ENCODE assay signal across 13 cellular contexts in genomic region chr15:91803260-91803659, GRCh38. TPM values are rescaled to one million over a fixed set of nuclear protein-coding genes. Genes with fewer than 3 reads are reported as not detected.
DNase-seq lines count a peak whose midpoint lies in the region; ATAC-seq lines count a peak whose summit lies in the region.
"Had no signal": no experiment of that assay in that cellular context is flagged by ENCODE, and none has a peak within 500 bp of the region (broad histone marks: within the 10 kb centered on the region; RNA-seq: fewer than 3 reads in every experiment).

No MANE protein-coding gene starts in this region.

- peaks cover 4% of the 10 kb centered on the region for H3K4me1 Mint-ChIP-seq in activated naive CD8-positive, alpha-beta T cell treated with anti-CD3 and anti-CD28 coated beads, Interleukin-2, amount 50 U/mL, for 24 hours
- no peaks in the 10 kb centered on the region for H3K4me1 Mint-ChIP-seq in activated naive CD8-positive, alpha-beta T cell treated with anti-CD3 and anti-CD28 coated beads for 36 hours
- no peaks in the 10 kb centered on the region for H3K4me1 Mint-ChIP-seq in stimulated activated naive CD8-positive, alpha-beta T cell treated with anti-CD3 and anti-CD28 coated beads, Interleukin-15, amount 100 ng/mL, for 72 hours
- peaks cover 24% of the 10 kb centered on the region for H3K4me1 Mint-ChIP-seq in activated T-helper 2 cell treated with anti-CD3 and anti-CD28 coated beads, Interferon-gamma antibody, Interleukin-2, Interleukin-4, amounts not matched to agents 10 μg/mL and 5 μg/mL and 100 μg/mL, durations not matched to agents 14 hours and 24 hours and 36 hours (ENCODE audit: low read depth)
- H3K4me1 Mint-ChIP-seq: GM23338 had no signal

- no peaks in the 10 kb centered on the region for H3K36me3 Mint-ChIP-seq in activated naive CD8-positive, alpha-beta T cell treated with anti-CD3 and anti-CD28 coated beads, Interleukin-2, amount 50 U/mL, for 24 hours (ENCODE audit: low read depth)
- no peaks in the 10 kb centered on the region for H3K36me3 Mint-ChIP-seq in activated naive CD8-positive, alpha-beta T cell treated with anti-CD3 and anti-CD28 coated beads for 36 hours
- H3K36me3 Mint-ChIP-seq in activated T-helper 2 cell treated with anti-CD3 and anti-CD28 coated beads, Interferon-gamma antibody, Interleukin-2, Interleukin-4, amounts not matched to agents 10 μg/mL and 5 μg/mL and 100 μg/mL, durations not matched to agents 14 hours and 24 hours and 36 hours (ENCODE audit: low read depth), result no peaks in the 10 kb centered on the region

- intact Hi-C loops in activated T-helper 2 cell treated with anti-CD3 and anti-CD28 coated beads, Interferon-gamma antibody, Interleukin-2, Interleukin-4, amounts not matched to agents 10 μg/mL and 5 μg/mL and 100 μg/mL, durations not matched to agents 14 hours and 24 hours and 36 hours (cut with micrococcal nuclease), result loop anchor here (5.0 kb wide), 2 partner anchors 54 to 96 kb away; no protein-coding TSS in a partner anchor

- peak; percentile 40 for ATAC-seq in activated naive CD8-positive, alpha-beta T cell treated with anti-CD3 and anti-CD28 coated beads, Interleukin-2, amount 50 U/mL, for 24 hours
- peak; percentile 43 for ATAC-seq in stimulated activated naive CD8-positive, alpha-beta T cell treated with anti-CD3 and anti-CD28 coated beads, Interleukin-15, Interleukin-2, amounts not matched to agents 100 U/mL and 50 U/mL, for 24 hours
- ATAC-seq in stimulated activated naive CD8-positive, alpha-beta T cell treated with anti-CD3 and anti-CD28 coated beads, Interleukin-15, amount 100 ng/mL, for 72 hours, result no peak
- ATAC-seq in GM21423 (IDR thresholded peaks at IDR 0.05; ENCODE audit: unreplicated experiment), result no peak
- ATAC-seq: GM23338 had no signal

- H3K9me3 Mint-ChIP-seq in activated naive CD8-positive, alpha-beta T cell treated with anti-CD3 and anti-CD28 coated beads, Interleukin-2, amount 50 U/mL, for 24 hours, result no peaks in the 10 kb centered on the region
- H3K9me3 Mint-ChIP-seq in activated naive CD8-positive, alpha-beta T cell treated with anti-CD3 and anti-CD28 coated beads for 36 hours, result no peaks in the 10 kb centered on the region
- H3K9me3 Mint-ChIP-seq in stimulated activated naive CD8-positive, alpha-beta T cell treated with anti-CD3 and anti-CD28 coated beads, Interleukin-15, amount 100 ng/mL, for 72 hours, result no peaks in the 10 kb centered on the region
- no peaks in the 10 kb centered on the region for H3K9me3 Mint-ChIP-seq in activated T-helper 2 cell treated with anti-CD3 and anti-CD28 coated beads, Interferon-gamma antibody, Interleukin-2, Interleukin-4, amounts not matched to agents 10 μg/mL and 5 μg/mL and 100 μg/mL, durations not matched to agents 14 hours and 24 hours and 36 hours
- H3K9me3 Mint-ChIP-seq: CD4-positive, alpha-beta T cell; GM23338 had no signal

- H3K27ac Mint-ChIP-seq in activated naive CD8-positive, alpha-beta T cell treated with anti-CD3 and anti-CD28 coated beads, Interleukin-2, amount 50 U/mL, for 24 hours, result no peak overlapping the region
- H3K27ac Mint-ChIP-seq in activated naive CD8-positive, alpha-beta T cell treated with anti-CD3 and anti-CD28 coated beads for 36 hours, result no peak overlapping the region
- H3K27ac Mint-ChIP-seq in stimulated activated naive CD8-positive, alpha-beta T cell treated with anti-CD3 and anti-CD28 coated beads, Interleukin-15, amount 100 ng/mL, for 72 hours, result no peak overlapping the region
- H3K27ac Mint-ChIP-seq in activated T-helper 2 cell treated with anti-CD3 and anti-CD28 coated beads, Interferon-gamma antibody, Interleukin-2, Interleukin-4, amounts not matched to agents 10 μg/mL and 5 μg/mL and 100 μg/mL, durations not matched to agents 14 hours and 24 hours and 36 hours, result peak overlapping the region; percentile 76
- H3K27ac Mint-ChIP-seq: CD4-positive, alpha-beta T cell; GM23338 had no signal

- no peak overlapping the region for H3K4me3 Mint-ChIP-seq in activated naive CD8-positive, alpha-beta T cell treated with anti-CD3 and anti-CD28 coated beads, Interleukin-2, amount 50 U/mL, for 24 hours
- H3K4me3 Mint-ChIP-seq in activated naive CD8-positive, alpha-beta T cell treated with anti-CD3 and anti-CD28 coated beads for 36 hours, result no peak overlapping the region
- no peak overlapping the region for H3K4me3 Mint-ChIP-seq in stimulated activated naive CD8-positive, alpha-beta T cell treated with anti-CD3 and anti-CD28 coated beads, Interleukin-15, amount 100 ng/mL, for 72 hours
- no peak overlapping the region for H3K4me3 Mint-ChIP-seq in activated T-helper 2 cell treated with anti-CD3 and anti-CD28 coated beads, Interferon-gamma antibody, Interleukin-2, Interleukin-4, amounts not matched to agents 10 μg/mL and 5 μg/mL and 100 μg/mL, durations not matched to agents 14 hours and 24 hours and 36 hours (ENCODE audit: low read depth)
- H3K4me3 Mint-ChIP-seq: CD4-positive, alpha-beta T cell; GM23338 had no signal

- no peak for DNase-seq in activated naive CD8-positive, alpha-beta T cell treated with anti-CD3 and anti-CD28 coated beads, Interleukin-2, amount 50 U/mL, for 24 hours
- no peak for DNase-seq in activated naive CD8-positive, alpha-beta T cell treated with anti-CD3 and anti-CD28 coated beads for 36 hours
- DNase-seq in stimulated activated naive CD8-positive, alpha-beta T cell treated with anti-CD3 and anti-CD28 coated beads, Interleukin-15, Interleukin-2, amounts not matched to agents 100 U/mL and 50 U/mL, for 24 hours, result peak; percentile 5
- DNase-seq in stimulated activated naive CD8-positive, alpha-beta T cell treated with anti-CD3 and anti-CD28 coated beads, Interleukin-15, amount 100 ng/mL, for 72 hours, result no peak
- DNase-seq in activated T-helper 2 cell treated with anti-CD3 and anti-CD28 coated beads, Interferon-gamma antibody, Interleukin-2, Interleukin-4, amounts not matched to agents 10 μg/mL and 5 μg/mL and 100 μg/mL, durations not matched to agents 14 hours and 24 hours and 36 hours (ENCODE audit: low spot score), result no peak
- no peak for DNase-seq in stimulated activated naive CD4-positive, alpha-beta T cell treated with Interleukin-2 at 50 U/mL for 16 hours (lab: John Stamatoyannopoulos, UW)
- DNase-seq: ACHN; AML-193; Caco-2; CD4-positive, alpha-beta T cell; HCEC 1CT had no signal

- H3K27me3 Mint-ChIP-seq in activated naive CD8-positive, alpha-beta T cell treated with anti-CD3 and anti-CD28 coated beads, Interleukin-2, amount 50 U/mL, for 24 hours, result peaks cover 22% of the 10 kb centered on the region
- H3K27me3 Mint-ChIP-seq in activated naive CD8-positive, alpha-beta T cell treated with anti-CD3 and anti-CD28 coated beads for 36 hours, result peaks cover 19% of the 10 kb centered on the region
- H3K27me3 Mint-ChIP-seq in stimulated activated naive CD8-positive, alpha-beta T cell treated with anti-CD3 and anti-CD28 coated beads, Interleukin-15, amount 100 ng/mL, for 72 hours, result peaks cover 33% of the 10 kb centered on the region
- H3K27me3 Mint-ChIP-seq in activated T-helper 2 cell treated with anti-CD3 and anti-CD28 coated beads, Interferon-gamma antibody, Interleukin-2, Interleukin-4, amounts not matched to agents 10 μg/mL and 5 μg/mL and 100 μg/mL, durations not matched to agents 14 hours and 24 hours and 36 hours (ENCODE audit: low read depth), result peaks cover 5% of the 10 kb centered on the region

RNA-seq across cellular contexts. Expression of gene SLCO3A1, which starts 50.2 kb away (rescaled TPM):
- 1 to 10 TPM; 2.0 to 2.7 TPM for total RNA-seq in activated naive CD8-positive, alpha-beta T cell treated with anti-CD3 and anti-CD28 coated beads for 36 hours
- 26.2 and 26.3 TPM in 2 replicates for total RNA-seq in activated T-helper 2 cell treated with anti-CD3 and anti-CD28 coated beads, Interferon-gamma antibody, Interleukin-2, Interleukin-4, amounts not matched to agents 10 μg/mL and 5 μg/mL and 100 μg/mL, durations not matched to agents 14 hours and 24 hours and 36 hours
- total RNA-seq: Caco-2 had no signal

Comparison
In these comparisons a context has a peak if more than half of its experiments do, and no peak if none do; other contexts are left out.
1. ATAC-seq: peak in activated naive CD8-positive, alpha-beta T cell treated with anti-CD3 and anti-CD28 coated beads, Interleukin-2, amount 50 U/mL, for 24 hours (single experiment) and stimulated activated naive CD8-positive, alpha-beta T cell treated with anti-CD3 and anti-CD28 coated beads, Interleukin-15, Interleukin-2, amounts not matched to agents 100 U/mL and 50 U/mL, for 24 hours (single experiment); none in stimulated activated naive CD8-positive, alpha-beta T cell treated with anti-CD3 and anti-CD28 coated beads, Interleukin-15, amount 100 ng/mL, for 72 hours (single experiment) and GM21423 (single experiment).